ENCODE assay signal across 17 cellular contexts in the genomic region with DNA sequence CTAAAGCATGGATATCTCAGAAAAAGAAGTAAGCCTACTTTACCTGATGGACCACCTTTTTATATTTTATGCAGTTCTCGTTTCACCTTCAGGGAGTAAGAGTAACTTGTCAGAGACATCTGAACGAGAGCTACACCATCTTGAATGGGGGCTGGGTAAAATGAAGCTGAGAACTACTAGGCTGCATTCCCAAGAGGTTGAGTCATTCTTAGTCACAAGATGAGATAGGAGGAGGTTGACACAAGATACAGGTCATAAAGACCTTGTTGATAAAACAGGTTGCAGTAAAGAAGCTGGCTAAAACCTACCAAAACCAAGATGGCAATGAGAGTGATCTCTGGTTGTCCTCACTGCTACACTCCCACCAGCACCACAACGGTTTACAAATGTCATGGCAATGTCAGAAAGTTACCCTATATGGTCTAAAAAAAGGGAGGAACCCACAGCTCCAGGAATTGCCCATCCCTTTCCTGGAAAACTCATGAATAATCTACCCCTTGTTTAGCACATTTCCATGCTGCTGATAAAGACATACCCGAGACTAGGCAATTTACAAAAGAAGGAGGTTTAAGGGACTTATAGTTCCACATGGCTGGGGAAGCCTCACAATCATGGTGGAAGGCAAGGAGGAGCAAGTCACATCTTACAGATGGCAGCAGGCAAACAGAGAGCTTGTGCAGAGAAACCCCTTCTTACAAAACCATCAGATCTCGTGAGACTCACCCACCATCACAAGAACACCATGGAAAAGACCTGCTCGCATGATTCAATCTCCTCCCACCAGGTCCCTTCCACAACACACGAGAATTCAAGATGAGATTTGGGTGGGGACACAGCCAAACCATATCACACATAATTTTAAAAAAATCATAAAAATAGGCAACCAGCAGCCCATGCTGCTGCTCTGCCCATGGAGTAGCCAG.
DNase-seq lines count a peak whose midpoint lies in the region; FAIRE-seq and TF ChIP-seq lines count a peak whose summit lies in the region.
"Had no signal": no experiment of that assay in that cellular context is flagged by ENCODE, and none has a peak within 500 bp of the region (broad histone marks: within the 10 kb centered on the region; RNA-seq: fewer than 3 reads in every experiment).

No MANE protein-coding gene starts in this region.

- no peaks in the 10 kb centered on the region for H3K9me3 ChIP-seq in astrocyte (ENCODE audit: insufficient read depth, low read depth, low read length)
- no peaks in the 10 kb centered on the region for H3K9me3 ChIP-seq in CD4-positive, alpha-beta memory T cell (ENCODE audit: control insufficient read depth in 1 of 2, low read length in 2 of 2)
- H3K9me3 ChIP-seq in right atrium auricular region = no peaks in the 10 kb centered on the region
- H3K9me3 ChIP-seq: esophagus squamous epithelium, tibial nerve had no signal

- H3K27ac ChIP-seq in ACC112 (ENCODE audit: low read depth, low read length) (no peak overlapping the region), astrocyte (ENCODE audit: low read depth, low read length) (no peak overlapping the region), right atrium auricular region (no peak overlapping the region)
- no peak overlapping the region for H3K27ac ChIP-seq in CD4-positive, alpha-beta memory T cell (ENCODE audit: low read depth, low read length)
- H3K27ac ChIP-seq: esophagus squamous epithelium, tibial nerve had no signal

- peaks cover 3% of the 10 kb centered on the region for H3K9me3 Mint-ChIP-seq in astrocyte (ENCODE audit: unreplicated experiment)
- peaks cover 0 to 9% (median 2%) of the 10 kb centered on the region in 8 donors for H3K9me3 Mint-ChIP-seq in CD4-positive, alpha-beta memory T cell
- H3K9me3 Mint-ChIP-seq in activated naive CD4-positive, alpha-beta T cell treated with anti-CD3 and anti-CD28 coated beads for 36 hours = no peaks in the 10 kb centered on the region

- TF ChIP-seq CTCF in astrocyte (IDR thresholded peaks at IDR 0.05; ENCODE audit: insufficient read depth, low read depth, low read length) (no peak), right atrium auricular region (IDR thresholded peaks at IDR 0.05) (no peak)

- no peaks in the 10 kb centered on the region for H3K27me3 Mint-ChIP-seq in astrocyte (ENCODE audit: low read depth, unreplicated experiment)
- peaks cover 0 to 3% of the 10 kb centered on the region in 2 donors for H3K27me3 Mint-ChIP-seq in CD4-positive, alpha-beta memory T cell
- no peaks in the 10 kb centered on the region for H3K27me3 Mint-ChIP-seq in activated naive CD4-positive, alpha-beta T cell treated with anti-CD3 and anti-CD28 coated beads for 36 hours (ENCODE audit: low read depth)

- no peaks in the 10 kb centered on the region for H3K79me2 ChIP-seq in ACC112 (ENCODE audit: control insufficient read depth, insufficient read depth, low read length, unreplicated experiment)
- no peaks in the 10 kb centered on the region for H3K79me2 ChIP-seq in astrocyte (ENCODE audit: insufficient read depth, low read length)

- no peaks in the 10 kb centered on the region for H3K27me3 ChIP-seq in ACC112 (ENCODE audit: insufficient read depth, low read length)
- H3K27me3 ChIP-seq in astrocyte (ENCODE audit: insufficient read depth, low read length) = no peaks in the 10 kb centered on the region
- no peaks in the 10 kb centered on the region for H3K27me3 ChIP-seq in CD4-positive, alpha-beta memory T cell (ENCODE audit: insufficient read depth, low read length)
- H3K27me3 ChIP-seq in right atrium auricular region = no peaks in the 10 kb centered on the region
- H3K27me3 ChIP-seq: esophagus squamous epithelium, tibial nerve had no signal

- no peak for FAIRE-seq in astrocyte (lab: Jason Lieb, UNC)
- FAIRE-seq: TTC549 had no signal

- in situ Hi-C loops in KBM-7 (cut with MboI; ENCODE audit: low pct_unique_long_range_greater_than_20kb, low sequenced_read_pairs) = no loop called here

- intact Hi-C loops in CD4-positive, alpha-beta memory T cell (cut with micrococcal nuclease) = no loop called here
- intact Hi-C loops in activated naive CD4-positive, alpha-beta T cell treated with anti-CD3 and anti-CD28 coated beads for 36 hours (cut with micrococcal nuclease) = loop anchor here (5.0 kb wide), 1 partner anchor 80 kb away; no protein-coding TSS in a partner anchor

- H3K4me3 Mint-ChIP-seq in astrocyte (ENCODE audit: unreplicated experiment) = no peak overlapping the region
- H3K4me3 Mint-ChIP-seq in CD4-positive, alpha-beta memory T cell = peak overlapping the region in 2 of 8 donors; percentile 23 to 27
- no peak overlapping the region for H3K4me3 Mint-ChIP-seq in activated naive CD4-positive, alpha-beta T cell treated with anti-CD3 and anti-CD28 coated beads for 36 hours
- H3K4me3 Mint-ChIP-seq: mesothelial cell of epicardium had no signal

- CTCF ChIA-PET in CD4-positive, alpha-beta memory T cell (lab: Charles Lee; ENCODE audit: partially characterized antibody) = interaction anchor here (0.5 kb wide), 1 partner anchor 106 kb away, joined by 5 read pairs; no protein-coding TSS in a partner anchor
- CTCF ChIA-PET in activated naive CD4-positive, alpha-beta T cell treated with anti-CD3 and anti-CD28 coated beads for 36 hours (lab: Charles Lee) = interaction anchor here (0.6 kb wide), 1 partner anchor 32 kb away, joined by 3 read pairs; no protein-coding TSS in a partner anchor

- no peak overlapping the region for H3K4me3 ChIP-seq in ACC112 (ENCODE audit: low read depth, low read length)
- no peak overlapping the region for H3K4me3 ChIP-seq in astrocyte (ENCODE audit: insufficient read depth, low read depth, low read length)
- H3K4me3 ChIP-seq in CD4-positive, alpha-beta memory T cell (ENCODE audit: low read length in 2 of 2) = no peak overlapping the region
- no peak overlapping the region for H3K4me3 ChIP-seq in right atrium auricular region
- H3K4me3 ChIP-seq: esophagus squamous epithelium, tibial nerve had no signal

- DNase-seq in KBM-7 (peak; percentile 17), astrocyte (ENCODE audit: low read depth) (peak; percentile 22), iris pigment epithelial cell (ENCODE audit: low read depth) (peak; percentile 70), ureter (ENCODE audit: low spot score) (no peak), right atrium auricular region (ENCODE audit: low spot score) (no peak)
- no peak for DNase-seq in CD4-positive, alpha-beta memory T cell
- no peak for DNase-seq in activated naive CD4-positive, alpha-beta T cell treated with anti-CD3 and anti-CD28 coated beads for 36 hours
- DNase-seq: activated naive CD4-positive, alpha-beta T cell treated with anti-CD3 and anti-CD28 coated beads, Interleukin-2, amount 50 U/mL, for 16 hours; esophagus squamous epithelium; NCI-H187 treated with DMSO at 0.1 percent for 48 hours; NCI-H69; SHP77 treated with DMSO at 0.1 percent for 48 hours; stimulated activated CD8-positive, alpha-beta memory T cell treated with anti-CD3 and anti-CD28 coated beads, Interleukin-4, amount 100 ng/mL, for 48 hours had no signal

- H2AFZ ChIP-seq in ACC112 (ENCODE audit: low read length, unreplicated experiment) (peak overlapping the region; percentile 17), astrocyte (ENCODE audit: low read depth, low read length) (no peak overlapping the region)

- H3K4me1 ChIP-seq in ACC112 (ENCODE audit: control insufficient read depth, insufficient read depth, low read length, unreplicated experiment) = no peaks in the 10 kb centered on the region
- H3K4me1 ChIP-seq in astrocyte (ENCODE audit: insufficient read depth, low read length) = no peaks in the 10 kb centered on the region
- H3K4me1 ChIP-seq in CD4-positive, alpha-beta memory T cell (ENCODE audit: insufficient read depth, low read length) = no peaks in the 10 kb centered on the region
- H3K4me1 ChIP-seq in right atrium auricular region = no peaks in the 10 kb centered on the region
- H3K4me1 ChIP-seq: esophagus squamous epithelium, tibial nerve had no signal

- H3K27ac Mint-ChIP-seq in astrocyte (ENCODE audit: unreplicated experiment) = no peak overlapping the region
- H3K27ac Mint-ChIP-seq in CD4-positive, alpha-beta memory T cell = no peak overlapping the region
- no peak overlapping the region for H3K27ac Mint-ChIP-seq in activated naive CD4-positive, alpha-beta T cell treated with anti-CD3 and anti-CD28 coated beads for 36 hours
- H3K27ac Mint-ChIP-seq: mesothelial cell of epicardium had no signal

- no peaks in the 10 kb centered on the region for H3K36me3 Mint-ChIP-seq in astrocyte (ENCODE audit: low read depth, unreplicated experiment)
- peaks cover 0 to 3% of the 10 kb centered on the region in 2 donors for H3K36me3 Mint-ChIP-seq in CD4-positive, alpha-beta memory T cell
- no peaks in the 10 kb centered on the region for H3K36me3 Mint-ChIP-seq in activated naive CD4-positive, alpha-beta T cell treated with anti-CD3 and anti-CD28 coated beads for 36 hours (ENCODE audit: low read depth)

- no peaks in the 10 kb centered on the region for H4K20me1 ChIP-seq in astrocyte (ENCODE audit: insufficient read depth, low read length)

- H3K9ac ChIP-seq in astrocyte (ENCODE audit: low read length) = no peak overlapping the region

- no peak overlapping the region for H3K4me2 ChIP-seq in astrocyte (ENCODE audit: low read length)

- H3K36me3 ChIP-seq in ACC112 (ENCODE audit: insufficient read depth, low read length) (no peaks in the 10 kb centered on the region), astrocyte (ENCODE audit: insufficient read depth, low read length) (no peaks in the 10 kb centered on the region), right atrium auricular region (no peaks in the 10 kb centered on the region)
- H3K36me3 ChIP-seq in CD4-positive, alpha-beta memory T cell (ENCODE audit: insufficient read depth, low read length) = no peaks in the 10 kb centered on the region
- H3K36me3 ChIP-seq: esophagus squamous epithelium, tibial nerve had no signal

- H3K4me1 Mint-ChIP-seq in astrocyte (ENCODE audit: low read depth, unreplicated experiment) = peaks cover 6% of the 10 kb centered on the region
- peaks cover 0 to 12% (median 0%) of the 10 kb centered on the region in 4 donors for H3K4me1 Mint-ChIP-seq in CD4-positive, alpha-beta memory T cell
- no peaks in the 10 kb centered on the region for H3K4me1 Mint-ChIP-seq in activated naive CD4-positive, alpha-beta T cell treated with anti-CD3 and anti-CD28 coated beads for 36 hours (ENCODE audit: low read depth)

- POLR2A ChIA-PET in CD4-positive, alpha-beta memory T cell (lab: Charles Lee; ENCODE audit: partially characterized antibody) = no interaction called here

Comparison
In these comparisons a context has a peak if more than half of its experiments do, and no peak if none do; other contexts are left out.
1. DNase-seq: peak in KBM-7 (single experiment), astrocyte (single experiment) and iris pigment epithelial cell (single experiment); none in CD4-positive, alpha-beta memory T cell (0 of 5), ureter (single experiment), right atrium auricular region (single experiment) and activated naive CD4-positive, alpha-beta T cell treated with anti-CD3 and anti-CD28 coated beads for 36 hours (single experiment).